In genomic region chr22:19791894-19792293, GRCh38 we compare ENCODE assay signal across 11 cellular contexts. TPM values are rescaled to one million over a fixed set of nuclear protein-coding genes. Genes with fewer than 3 reads are reported as not detected.
"Had no signal": no experiment of that assay in that cellular context is flagged by ENCODE, and none has a peak within 500 bp of the region (broad histone marks: within the 10 kb centered on the region; RNA-seq: fewer than 3 reads in every experiment).

No MANE protein-coding gene starts in this region.

- DNase-seq: H9, HCEC 1CT, HFFc6, IMR-90, KBM-7 had no signal

- H3K4me3 ChIP-seq: GM23338 had no signal

- H3K27ac ChIP-seq: KMS-11 had no signal

- H3K9ac ChIP-seq: KMS-11 had no signal

- FAIRE-seq: H1, H54, HTR-8/SVneo had no signal

- H3K27ac Mint-ChIP-seq: GM23338, H9, HFFc6 had no signal

- H3K9me3 Mint-ChIP-seq: GM23338, H9, HFFc6 had no signal

- H3K4me3 Mint-ChIP-seq: GM23338, H9, HFFc6 had no signal

- H3K4me2 ChIP-seq: GM23338, KMS-11 had no signal

- H2AFZ ChIP-seq: GM23338 had no signal

- ATAC-seq: GM23338 had no signal

RNA-seq across cellular contexts. Expression of gene TBX1, which starts 31.3 kb away (rescaled TPM):
- total RNA-seq: HT-29, IMR-90 had no signal
- polyA plus RNA-seq: H1 had no signal
